11 cellular contexts compared by ENCODE assay signal in genomic region chr19:13633109-13633508, GRCh38.
DNase-seq lines count a peak whose midpoint lies in the region; TF ChIP-seq lines count a peak whose summit lies in the region.
"Had no signal": no experiment of that assay in that cellular context is flagged by ENCODE, and none has a peak within 500 bp of the region (broad histone marks: within the 10 kb centered on the region; RNA-seq: fewer than 3 reads in every experiment).

No MANE protein-coding gene starts in this region.

- no peak overlapping the region for H3K4me3 ChIP-seq in HEK293 (ENCODE audit: low read depth, low read length)
- no peak overlapping the region for H3K4me3 ChIP-seq in effector memory CD4-positive, alpha-beta T cell (ENCODE audit: insufficient read depth, low read depth, low read length, poor library complexity, severe bottlenecking)

- H3K4me1 Mint-ChIP-seq in chondrocyte (ENCODE audit: low read depth) (peaks cover 15% of the 10 kb centered on the region), osteocyte (ENCODE audit: unreplicated experiment) (peaks cover 18% of the 10 kb centered on the region)

- no peak for TF ChIP-seq CTCF in HEK293 (tag by site-specific recombination; IDR thresholded peaks at IDR 0.05)
- TF ChIP-seq CTCF in chondrocyte (IDR thresholded peaks at IDR 0.05), result no peak
- TF ChIP-seq CTCF in osteocyte (IDR thresholded peaks at IDR 0.05), result no peak

- H3K4me3 Mint-ChIP-seq in chondrocyte (ENCODE audit: unreplicated experiment), result peak overlapping the region; percentile 45
- H3K4me3 Mint-ChIP-seq in osteocyte (ENCODE audit: unreplicated experiment), result no peak overlapping the region
- H3K4me3 Mint-ChIP-seq: natural killer cell treated with Interleukin-12 subunit alpha and Interleukin-12 subunit beta and Interleukin-15 and Interleukin-18, amount 100 ng/mL, for 72 hours had no signal

- DNase-seq in NCI-H2227 treated with DMSO at 0.1 percent for 48 hours (lab: John Stamatoyannopoulos, UW) (peak; percentile 74), chondrocyte (ENCODE audit: low spot score) (no peak), osteocyte (ENCODE audit: extremely low spot score, unreplicated experiment) (peak; percentile 89), ureter (ENCODE audit: low spot score) (no peak), occipital lobe (lab: John Stamatoyannopoulos, UW) (no peak)
- no peak for DNase-seq in effector memory CD4-positive, alpha-beta T cell
- DNase-seq in activated CD4-positive, alpha-beta T cell treated with anti-CD3 and anti-CD28 coated beads for 1 hour, result no peak
- DNase-seq: activated CD4-positive, alpha-beta T cell treated with anti-CD3 and anti-CD28 coated beads, Interleukin-2, amount 50 U/mL, for 48 hours; stimulated activated CD8-positive, alpha-beta memory T cell treated with anti-CD3 and anti-CD28 coated beads, Interleukin-4, amount 100 ng/mL, for 48 hours had no signal

- H3K36me3 Mint-ChIP-seq in chondrocyte (ENCODE audit: low read depth) (no peaks in the 10 kb centered on the region), osteocyte (ENCODE audit: unreplicated experiment) (no peaks in the 10 kb centered on the region)
- H3K36me3 Mint-ChIP-seq: natural killer cell treated with Interleukin-12 subunit alpha and Interleukin-12 subunit beta and Interleukin-15 and Interleukin-18, amount 100 ng/mL, for 72 hours had no signal

- POLR2A ChIA-PET in HEK293 (lab: Yijun Ruan, JAX), result no interaction called here

- no peaks in the 10 kb centered on the region for H3K9me3 ChIP-seq in HEK293 (ENCODE audit: control insufficient read depth, insufficient read depth, low read depth, low read length)
- no peaks in the 10 kb centered on the region for H3K9me3 ChIP-seq in effector memory CD4-positive, alpha-beta T cell (ENCODE audit: control insufficient read depth, low read length)

- H3K27ac Mint-ChIP-seq in chondrocyte (ENCODE audit: unreplicated experiment) (no peak overlapping the region), osteocyte (ENCODE audit: unreplicated experiment) (peak overlapping the region; percentile 70)
- H3K27ac Mint-ChIP-seq: natural killer cell treated with Interleukin-12 subunit alpha and Interleukin-12 subunit beta and Interleukin-15 and Interleukin-18, amount 100 ng/mL, for 72 hours had no signal

- CTCF ChIA-PET in HEK293 (lab: Yijun Ruan, JAX), result no interaction called here

- H3K27me3 Mint-ChIP-seq in chondrocyte (ENCODE audit: low read depth) (no peaks in the 10 kb centered on the region), osteocyte (ENCODE audit: unreplicated experiment) (no peaks in the 10 kb centered on the region)

- H3K36me3 ChIP-seq in HEK293 (ENCODE audit: control insufficient read depth in 2 of 2, insufficient read depth in 1 of 2, low read length in 2 of 2), result no peaks in the 10 kb centered on the region
- no peaks in the 10 kb centered on the region for H3K36me3 ChIP-seq in effector memory CD4-positive, alpha-beta T cell (ENCODE audit: control insufficient read depth, insufficient read depth, low read length)

- no peaks in the 10 kb centered on the region for H3K4me1 ChIP-seq in HEK293 (ENCODE audit: control insufficient read depth, insufficient read depth, low read length)
- no peaks in the 10 kb centered on the region for H3K4me1 ChIP-seq in effector memory CD4-positive, alpha-beta T cell (ENCODE audit: control insufficient read depth, insufficient read depth, low read length, poor library complexity, severe bottlenecking)

- no peaks in the 10 kb centered on the region for H3K9me3 Mint-ChIP-seq in chondrocyte (ENCODE audit: low read depth)
- H3K9me3 Mint-ChIP-seq in osteocyte (ENCODE audit: unreplicated experiment), result no peaks in the 10 kb centered on the region
- H3K9me3 Mint-ChIP-seq: natural killer cell treated with Interleukin-12 subunit alpha and Interleukin-12 subunit beta and Interleukin-15 and Interleukin-18, amount 100 ng/mL, for 72 hours had no signal

- no peak overlapping the region for H3K27ac ChIP-seq in HEK293 (ENCODE audit: extremely low read depth, low read depth, low read length)
- H3K27ac ChIP-seq in effector memory CD4-positive, alpha-beta T cell (ENCODE audit: insufficient read depth, low read length, poor library complexity, severe bottlenecking), result no peak overlapping the region

- no peaks in the 10 kb centered on the region for H3K27me3 ChIP-seq in effector memory CD4-positive, alpha-beta T cell (replicated peaks; ENCODE audit: control insufficient read depth, insufficient read depth, low read length, poor library complexity, severe bottlenecking)

TF ChIP-seq in HEK293, 187 proteins besides CTCF, POLR2A, EP300 and RAD21 (continues in another document):
- TF ChIP-seq ZNF292 (tag by site-specific recombination; IDR thresholded peaks at IDR 0.05; ENCODE audit: borderline replicate concordance, low read depth) (no peak), GLI2 (tag by site-specific recombination; IDR thresholded peaks at IDR 0.05; ENCODE audit: borderline replicate concordance, low read depth) (no peak), ZBTB20 (tag by site-specific recombination; IDR thresholded peaks at IDR 0.05) (0 out of 2 replicates have a peak, but pooled peaks have one; percentile 51), ZNF623 (tag by site-specific recombination; IDR thresholded peaks at IDR 0.05) (no peak), ZNF791 (tag by site-specific recombination; IDR thresholded peaks at IDR 0.05) (no peak), IKZF3 (tag by site-specific recombination; IDR thresholded peaks at IDR 0.05) (peak; percentile 81; the same call in 1 of the 2 replicates), ZNF677 (tag by site-specific recombination; IDR thresholded peaks at IDR 0.05) (no peak), ZNF311 (tag by site-specific recombination; IDR thresholded peaks at IDR 0.05; ENCODE audit: borderline replicate concordance) (no peak), ZBTB49 (tag by site-specific recombination; IDR thresholded peaks at IDR 0.05; ENCODE audit: low read depth) (no peak), SP3 (tag by site-specific recombination; IDR thresholded peaks at IDR 0.05) (no peak), ZFP69B (tag by site-specific recombination; IDR thresholded peaks at IDR 0.05) (no peak), ZIC2 (tag by site-specific recombination; IDR thresholded peaks at IDR 0.05) (peak; percentile 76), ZNF404 (tag by site-specific recombination; IDR thresholded peaks at IDR 0.05) (no peak), KLF1 (tag by site-specific recombination; IDR thresholded peaks at IDR 0.05) (peak; percentile 45; the same call in 1 of the 2 replicates), ZNF24 (tag by site-specific recombination; IDR thresholded peaks at IDR 0.05) (peak; percentile 85; the same call in 1 of the 2 replicates), ZNF140 (tag by site-specific recombination; IDR thresholded peaks at IDR 0.05) (no peak), PRDM6 (tag by site-specific recombination; IDR thresholded peaks at IDR 0.05) (peak; percentile 83), ZNF692 (tag by site-specific recombination; IDR thresholded peaks at IDR 0.05) (peak; percentile 74; the same call in 1 of the 2 replicates)

Comparison
In these comparisons a context has a peak if more than half of its experiments do, and no peak if none do; other contexts are left out.
1. DNase-seq: peak in NCI-H2227 treated with DMSO at 0.1 percent for 48 hours (single experiment) and osteocyte (single experiment); none in chondrocyte (single experiment), effector memory CD4-positive, alpha-beta T cell (0 of 3), ureter (single experiment), occipital lobe (single experiment) and activated CD4-positive, alpha-beta T cell treated with anti-CD3 and anti-CD28 coated beads for 1 hour (single experiment).